Comparison of ENCODE assay signal across 8 cellular contexts in genomic region chr18:2223859-2224258, GRCh38.
DNase-seq lines count a peak whose midpoint lies in the region; ATAC-seq and TF ChIP-seq lines count a peak whose summit lies in the region.

No MANE protein-coding gene starts in this region.

- no peak for ATAC-seq in activated CD8-positive, alpha-beta T cell treated with anti-CD3 and anti-CD28 coated beads for 36 hours
- ATAC-seq in activated CD8-positive, alpha-beta T cell treated with anti-CD3 and anti-CD28 coated beads, Interleukin-2, amount 10 ng/mL, durations not matched to agents 7 days and 5 days, result no peak
- peak; percentile 60 for ATAC-seq in foreskin keratinocyte
- ATAC-seq in activated CD4-positive, CD25-positive, alpha-beta regulatory T cell treated with anti-CD3 and anti-CD28 coated beads, Interleukin-2, amount 50 U/mL, for 24 hours, result no peak

- H3K4me1 Mint-ChIP-seq in activated CD8-positive, alpha-beta T cell treated with anti-CD3 and anti-CD28 coated beads for 36 hours (ENCODE audit: low read depth), result no peaks in the 10 kb centered on the region
- no peaks in the 10 kb centered on the region for H3K4me1 Mint-ChIP-seq in activated CD8-positive, alpha-beta T cell treated with anti-CD3 and anti-CD28 coated beads, Interleukin-2, amount 10 ng/mL, durations not matched to agents 7 days and 5 days (ENCODE audit: low read depth)
- H3K4me1 Mint-ChIP-seq in CD14-positive monocyte, result no peaks in the 10 kb centered on the region

- POLR2A ChIA-PET in activated CD8-positive, alpha-beta T cell treated with anti-CD3 and anti-CD28 coated beads for 36 hours (lab: Charles Lee), result no interaction called here
- POLR2A ChIA-PET in activated CD8-positive, alpha-beta T cell treated with anti-CD3 and anti-CD28 coated beads, Interleukin-2, amount 10 ng/mL, durations not matched to agents 7 days and 5 days (lab: Charles Lee), result no interaction called here

- peaks cover 8% of the 10 kb centered on the region for H3K4me1 ChIP-seq in foreskin keratinocyte

- H3K27me3 ChIP-seq in foreskin keratinocyte, result peaks cover 4% of the 10 kb centered on the region

- H3K4me3 Mint-ChIP-seq in activated CD8-positive, alpha-beta T cell treated with anti-CD3 and anti-CD28 coated beads for 36 hours, result no peak overlapping the region
- no peak overlapping the region for H3K4me3 Mint-ChIP-seq in activated CD8-positive, alpha-beta T cell treated with anti-CD3 and anti-CD28 coated beads, Interleukin-2, amount 10 ng/mL, durations not matched to agents 7 days and 5 days
- no peak overlapping the region for H3K4me3 Mint-ChIP-seq in CD14-positive monocyte

- DNase-seq in activated CD8-positive, alpha-beta T cell treated with anti-CD3 and anti-CD28 coated beads for 36 hours, result peak; percentile 10
- DNase-seq in activated CD8-positive, alpha-beta T cell treated with anti-CD3 and anti-CD28 coated beads, Interleukin-2, amount 10 ng/mL, durations not matched to agents 7 days and 5 days, result no peak
- DNase-seq in SHP77 treated with DMSO at 0.1 percent for 48 hours (lab: John Stamatoyannopoulos, UW), result peak; percentile 29
- peak; percentile 18 to 35 for DNase-seq in foreskin keratinocyte
- no peak for DNase-seq in skeletal muscle cell (ENCODE audit: low read depth)
- DNase-seq in CD14-positive monocyte (ENCODE audit: low spot score), result no peak
- no peak for DNase-seq in activated CD4-positive, alpha-beta T cell treated with anti-CD3 and anti-CD28 coated beads for 4 hours

- CTCF ChIA-PET in activated CD8-positive, alpha-beta T cell treated with anti-CD3 and anti-CD28 coated beads for 36 hours (lab: Charles Lee), result interaction anchor here (1.8 to 2.1 kb wide), 2 partner anchors 117 to 120 kb away, joined by 11 to 13 read pairs; no protein-coding TSS in a partner anchor
- CTCF ChIA-PET in activated CD8-positive, alpha-beta T cell treated with anti-CD3 and anti-CD28 coated beads, Interleukin-2, amount 10 ng/mL, durations not matched to agents 7 days and 5 days (lab: Charles Lee), result interaction anchor here (1.1 to 2.2 kb wide), 4 partner anchors 13 to 120 kb away, joined by 3 to 7 read pairs (median 4); no protein-coding TSS in a partner anchor

- H3K27ac ChIP-seq in foreskin keratinocyte, result no peak overlapping the region

- H3K9me3 Mint-ChIP-seq in activated CD8-positive, alpha-beta T cell treated with anti-CD3 and anti-CD28 coated beads for 36 hours, result no peaks in the 10 kb centered on the region
- H3K9me3 Mint-ChIP-seq in activated CD8-positive, alpha-beta T cell treated with anti-CD3 and anti-CD28 coated beads, Interleukin-2, amount 10 ng/mL, durations not matched to agents 7 days and 5 days (ENCODE audit: insufficient read depth), result no peaks in the 10 kb centered on the region
- H3K9me3 Mint-ChIP-seq in CD14-positive monocyte, result peaks cover 0 to 2% (median 0%) of the 10 kb centered on the region in 7 donors

- peaks cover 3% of the 10 kb centered on the region for H3K27me3 Mint-ChIP-seq in activated CD8-positive, alpha-beta T cell treated with anti-CD3 and anti-CD28 coated beads for 36 hours
- no peaks in the 10 kb centered on the region for H3K27me3 Mint-ChIP-seq in activated CD8-positive, alpha-beta T cell treated with anti-CD3 and anti-CD28 coated beads, Interleukin-2, amount 10 ng/mL, durations not matched to agents 7 days and 5 days (ENCODE audit: low read depth)
- H3K27me3 Mint-ChIP-seq in CD14-positive monocyte (ENCODE audit: low read depth in 3 of 3), result peaks cover 4 to 7% (median 5%) of the 10 kb centered on the region in 3 donors

- peak; percentile 19 for TF ChIP-seq CTCF in activated CD8-positive, alpha-beta T cell treated with anti-CD3 and anti-CD28 coated beads for 36 hours (IDR thresholded peaks at IDR 0.05)
- TF ChIP-seq CTCF in foreskin keratinocyte (conservative IDR thresholded peaks at IDR 0.05) (peak; percentile 74), CD14-positive monocyte (IDR thresholded peaks at IDR 0.05) (no peak)

- intact Hi-C loops in activated CD8-positive, alpha-beta T cell treated with anti-CD3 and anti-CD28 coated beads for 36 hours (cut with micrococcal nuclease), result loop anchor here (10.0 kb wide), 1 partner anchor 119 kb away; no protein-coding TSS in a partner anchor
- intact Hi-C loops in CD14-positive monocyte (cut with micrococcal nuclease), result no loop called here

- H3K36me3 Mint-ChIP-seq in activated CD8-positive, alpha-beta T cell treated with anti-CD3 and anti-CD28 coated beads for 36 hours (ENCODE audit: low read depth), result no peaks in the 10 kb centered on the region
- no peaks in the 10 kb centered on the region for H3K36me3 Mint-ChIP-seq in activated CD8-positive, alpha-beta T cell treated with anti-CD3 and anti-CD28 coated beads, Interleukin-2, amount 10 ng/mL, durations not matched to agents 7 days and 5 days (ENCODE audit: low read depth)
- H3K36me3 Mint-ChIP-seq in CD14-positive monocyte, result no peaks in the 10 kb centered on the region

- H3K4me3 ChIP-seq in skeletal muscle cell (ENCODE audit: low read depth, low read length), result peak overlapping the region; percentile 23

- H3K27ac Mint-ChIP-seq in activated CD8-positive, alpha-beta T cell treated with anti-CD3 and anti-CD28 coated beads for 36 hours, result no peak overlapping the region
- no peak overlapping the region for H3K27ac Mint-ChIP-seq in activated CD8-positive, alpha-beta T cell treated with anti-CD3 and anti-CD28 coated beads, Interleukin-2, amount 10 ng/mL, durations not matched to agents 7 days and 5 days
- no peak overlapping the region for H3K27ac Mint-ChIP-seq in CD14-positive monocyte

Comparison
In these comparisons a context has a peak if more than half of its experiments do, and no peak if none do; other contexts are left out.
1. DNase-seq: peak in activated CD8-positive, alpha-beta T cell treated with anti-CD3 and anti-CD28 coated beads for 36 hours (single experiment), SHP77 treated with DMSO at 0.1 percent for 48 hours (single experiment) and foreskin keratinocyte (2 of 2); none in activated CD8-positive, alpha-beta T cell treated with anti-CD3 and anti-CD28 coated beads, Interleukin-2, amount 10 ng/mL, durations not matched to agents 7 days and 5 days (single experiment), skeletal muscle cell (single experiment), CD14-positive monocyte (single experiment) and activated CD4-positive, alpha-beta T cell treated with anti-CD3 and anti-CD28 coated beads for 4 hours (0 of 2).